In the genomic region with DNA sequence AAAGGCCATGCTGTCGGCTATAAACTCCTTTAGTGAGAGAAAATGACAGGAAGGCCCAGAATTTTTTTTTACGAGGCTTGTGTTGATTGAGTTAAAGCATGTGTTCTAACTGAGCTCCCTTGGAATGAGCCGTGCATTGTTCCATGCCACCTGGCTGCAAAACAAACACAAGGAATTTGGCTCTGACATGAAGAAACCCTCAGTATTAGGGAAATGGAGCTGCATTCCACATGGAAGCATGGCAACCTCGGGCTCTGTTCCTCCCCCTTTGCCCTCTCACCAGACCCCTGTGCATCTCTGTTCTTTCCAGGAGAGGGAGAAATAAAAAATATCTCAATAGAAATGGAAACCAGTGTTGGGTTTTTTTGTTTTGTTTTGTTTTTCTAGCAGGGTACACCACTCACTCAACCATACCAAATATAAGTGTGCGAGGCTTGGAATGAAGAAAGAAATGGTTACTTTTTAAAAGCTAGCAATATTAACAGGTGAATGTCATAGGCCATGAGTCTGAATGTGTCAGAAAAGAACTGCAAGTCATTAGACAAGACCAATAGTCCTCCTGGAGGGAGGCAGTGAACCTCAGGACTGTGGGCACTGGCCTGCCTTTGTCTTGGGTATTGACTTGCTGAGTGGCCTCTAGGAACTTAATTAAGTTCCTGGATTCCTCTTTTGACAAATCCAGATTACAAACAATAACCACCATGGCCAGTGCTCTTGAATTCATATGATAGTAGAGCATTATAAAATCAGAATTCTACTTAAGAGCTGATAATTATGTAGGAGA, we compare ENCODE assay signal across 16 cellular contexts.
DNase-seq lines count a peak whose midpoint lies in the region; ATAC-seq and TF ChIP-seq lines count a peak whose summit lies in the region.
"Had no signal": no experiment of that assay in that cellular context is flagged by ENCODE, and none has a peak within 500 bp of the region (broad histone marks: within the 10 kb centered on the region; RNA-seq: fewer than 3 reads in every experiment).

No MANE protein-coding gene starts in this region.

- WGBS in ectodermal cell, 2 experiments, result 31 to 55% methylated on average over 4 to 5 of the region's 5 CpGs

- POLR2A ChIA-PET in PC-9 (lab: Charles Lee; ENCODE audit: unreplicated experiment), result no interaction called here

- H3K9me2 ChIP-seq in PC-9 (ENCODE audit: insufficient read depth), result no peaks in the 10 kb centered on the region

- H3K27ac ChIP-seq in HUES48 (ENCODE audit: low read depth, low read length) (peak overlapping the region; percentile 61), ectodermal cell (ENCODE audit: insufficient read depth, low read depth, low read length, poor library complexity, severe bottlenecking) (peak overlapping the region; percentile 58), PC-9 (no peak overlapping the region)
- H3K27ac ChIP-seq: C4-2B, right lobe of liver had no signal

- no peaks in the 10 kb centered on the region for H3K27me3 Mint-ChIP-seq in neural crest cell (ENCODE audit: low read depth)
- no peaks in the 10 kb centered on the region for H3K27me3 Mint-ChIP-seq in activated T-helper 2 cell treated with anti-CD3 and anti-CD28 coated beads, Interferon-gamma antibody, Interleukin-2, Interleukin-4, amounts not matched to agents 10 μg/mL and 5 μg/mL and 100 μg/mL, durations not matched to agents 14 hours and 24 hours and 36 hours (ENCODE audit: low read depth)

- H2AFZ ChIP-seq in PC-9, result no peak overlapping the region

- intact Hi-C loops in activated T-helper 2 cell treated with anti-CD3 and anti-CD28 coated beads, Interferon-gamma antibody, Interleukin-2, Interleukin-4, amounts not matched to agents 10 μg/mL and 5 μg/mL and 100 μg/mL, durations not matched to agents 14 hours and 24 hours and 36 hours (cut with micrococcal nuclease), result no loop called here
- intact Hi-C loops in PC-9 (cut with micrococcal nuclease; ENCODE audit: unreplicated experiment), result no loop called here

- H3K27me3 ChIP-seq in HUES48 (ENCODE audit: control insufficient read depth, insufficient read depth, low read length) (no peaks in the 10 kb centered on the region), ectodermal cell (ENCODE audit: control insufficient read depth, insufficient read depth, low read length, poor library complexity, severe bottlenecking) (no peaks in the 10 kb centered on the region), PC-9 (ENCODE audit: insufficient read depth, low read depth) (no peaks in the 10 kb centered on the region)
- H3K27me3 ChIP-seq: right lobe of liver had no signal

- H3K4me3 ChIP-seq in HUES48 (ENCODE audit: low read depth, low read length) (no peak overlapping the region), ectodermal cell (ENCODE audit: insufficient read depth, low read depth, low read length) (no peak overlapping the region), PC-9 (no peak overlapping the region)
- H3K4me3 ChIP-seq: right lobe of liver had no signal

- H3F3A ChIP-seq in PC-9 (ENCODE audit: insufficient read depth, low read depth), result no peaks in the 10 kb centered on the region

- H3K9ac ChIP-seq in HUES48 (ENCODE audit: low read depth, low read length), result no peak overlapping the region

- TF ChIP-seq CTCF in neural crest cell (conservative IDR thresholded peaks at IDR 0.05) (no peak), PC-9 (conservative IDR thresholded peaks at IDR 0.05) (no peak)

- H3K4me1 ChIP-seq in HUES48 (ENCODE audit: control insufficient read depth, insufficient read depth, low read length) (peaks cover 26% of the 10 kb centered on the region), ectodermal cell (ENCODE audit: control insufficient read depth, insufficient read depth, low read length) (peaks cover 7% of the 10 kb centered on the region), PC-9 (replicated peaks; ENCODE audit: insufficient read depth) (no peaks in the 10 kb centered on the region)
- H3K4me1 ChIP-seq: right lobe of liver had no signal

- peaks cover 31% of the 10 kb centered on the region for H3K4me1 Mint-ChIP-seq in neural crest cell
- H3K4me1 Mint-ChIP-seq in activated T-helper 2 cell treated with anti-CD3 and anti-CD28 coated beads, Interferon-gamma antibody, Interleukin-2, Interleukin-4, amounts not matched to agents 10 μg/mL and 5 μg/mL and 100 μg/mL, durations not matched to agents 14 hours and 24 hours and 36 hours (ENCODE audit: low read depth), result no peaks in the 10 kb centered on the region

- H3K36me3 Mint-ChIP-seq in neural crest cell (ENCODE audit: low read depth), result peaks cover 3% of the 10 kb centered on the region
- no peaks in the 10 kb centered on the region for H3K36me3 Mint-ChIP-seq in activated T-helper 2 cell treated with anti-CD3 and anti-CD28 coated beads, Interferon-gamma antibody, Interleukin-2, Interleukin-4, amounts not matched to agents 10 μg/mL and 5 μg/mL and 100 μg/mL, durations not matched to agents 14 hours and 24 hours and 36 hours (ENCODE audit: low read depth)
- H3K36me3 Mint-ChIP-seq: stimulated activated memory B cell treated with anti-CD40 and anti-IgM and Interleukin-4, amounts not matched to agents 10 μg/mL and 1 μg/mL and 100 μg/mL, for 72 hours had no signal

- DNase-seq in GM04504 (ENCODE audit: low read depth), result peak; percentile 46
- peak; percentile 17 for DNase-seq in neural crest cell (ENCODE audit: low read depth, low spot score)
- DNase-seq in activated T-helper 2 cell treated with anti-CD3 and anti-CD28 coated beads, Interferon-gamma antibody, Interleukin-2, Interleukin-4, amounts not matched to agents 10 μg/mL and 5 μg/mL and 100 μg/mL, durations not matched to agents 14 hours and 24 hours and 36 hours (ENCODE audit: low spot score), result no peak
- DNase-seq in PC-9, result no peak
- DNase-seq: amygdala; IMR-90; NK-92 treated with Interleukin-12 subunit alpha and Interleukin-12 subunit beta, amount 100 ng/mL, for 24 hours; right lobe of liver; stimulated activated CD4-positive, alpha-beta T cell treated with anti-CD3 and anti-CD28 coated beads, Interleukin-4, amount 100 ng/mL, for 4 hours; T1000 had no signal

- H3K9me3 Mint-ChIP-seq in neural crest cell, result peaks cover 4% of the 10 kb centered on the region
- H3K9me3 Mint-ChIP-seq in activated T-helper 2 cell treated with anti-CD3 and anti-CD28 coated beads, Interferon-gamma antibody, Interleukin-2, Interleukin-4, amounts not matched to agents 10 μg/mL and 5 μg/mL and 100 μg/mL, durations not matched to agents 14 hours and 24 hours and 36 hours, result peaks cover 18% of the 10 kb centered on the region
- H3K9me3 Mint-ChIP-seq: activated T-helper 1 cell treated with anti-CD3 and anti-CD28 coated beads, Interleukin-12 subunit alpha, Interleukin-12 subunit beta, Interleukin-2, Interleukin-4 antibody, amounts not matched to agents 30 ng/mL and 10 ng/mL and 1 ng/mL, durations not matched to agents 14 hours and 24 hours and 36 hours; stimulated activated memory B cell treated with anti-CD40 and anti-IgM and Interleukin-4, amounts not matched to agents 10 μg/mL and 1 μg/mL and 100 μg/mL, for 72 hours had no signal

- H3K79me2 ChIP-seq in PC-9 (ENCODE audit: low read depth), result no peaks in the 10 kb centered on the region

- H3K36me3 ChIP-seq in HUES48 (ENCODE audit: control insufficient read depth, insufficient read depth, low read length) (no peaks in the 10 kb centered on the region), ectodermal cell (ENCODE audit: control insufficient read depth, insufficient read depth, low read length) (no peaks in the 10 kb centered on the region), PC-9 (ENCODE audit: low read depth) (no peaks in the 10 kb centered on the region)
- H3K36me3 ChIP-seq: right lobe of liver had no signal

- CTCF ChIA-PET in PC-9 (lab: Charles Lee), result no interaction called here

- peak overlapping the region; percentile 94 for H3K27ac Mint-ChIP-seq in neural crest cell (ENCODE audit: unreplicated experiment)
- no peak overlapping the region for H3K27ac Mint-ChIP-seq in activated T-helper 2 cell treated with anti-CD3 and anti-CD28 coated beads, Interferon-gamma antibody, Interleukin-2, Interleukin-4, amounts not matched to agents 10 μg/mL and 5 μg/mL and 100 μg/mL, durations not matched to agents 14 hours and 24 hours and 36 hours
- H3K27ac Mint-ChIP-seq: activated T-helper 1 cell treated with anti-CD3 and anti-CD28 coated beads, Interleukin-12 subunit alpha, Interleukin-12 subunit beta, Interleukin-2, Interleukin-4 antibody, amounts not matched to agents 30 ng/mL and 10 ng/mL and 1 ng/mL, durations not matched to agents 14 hours and 24 hours and 36 hours; stimulated activated memory B cell treated with anti-CD40 and anti-IgM and Interleukin-4, amounts not matched to agents 10 μg/mL and 1 μg/mL and 100 μg/mL, for 72 hours had no signal

- H4K20me1 ChIP-seq in PC-9 (ENCODE audit: insufficient read depth), result no peaks in the 10 kb centered on the region

- H3K9me3 ChIP-seq in HUES48 (ENCODE audit: control insufficient read depth, insufficient read depth, low read length) (0 out of 2 replicates have a peak, but pooled peaks cover 5% of the 10 kb centered on the region), ectodermal cell (ENCODE audit: control insufficient read depth, low read length) (no peaks in the 10 kb centered on the region), PC-9 (ENCODE audit: insufficient read depth, low read depth) (no peaks in the 10 kb centered on the region)
- H3K9me3 ChIP-seq: right lobe of liver had no signal

- H3K4me2 ChIP-seq in PC-9, result no peak overlapping the region

- no peak for ATAC-seq in GM18873 (IDR thresholded peaks at IDR 0.05; ENCODE audit: low FRiP score, unreplicated experiment)
- ATAC-seq: right lobe of liver; stimulated activated memory B cell treated with anti-CD40 and anti-IgM and Interleukin-4, amounts not matched to agents 10 μg/mL and 1 μg/mL and 100 μg/mL, for 72 hours had no signal

- no TSS peak for BruUV-seq in PC-9 (replicated peaks; lab: Mats Ljungman, UMichigan)

- H3K4me3 Mint-ChIP-seq in neural crest cell, result peak overlapping the region; percentile 64
- no peak overlapping the region for H3K4me3 Mint-ChIP-seq in activated T-helper 2 cell treated with anti-CD3 and anti-CD28 coated beads, Interferon-gamma antibody, Interleukin-2, Interleukin-4, amounts not matched to agents 10 μg/mL and 5 μg/mL and 100 μg/mL, durations not matched to agents 14 hours and 24 hours and 36 hours (ENCODE audit: low read depth)
- H3K4me3 Mint-ChIP-seq: activated T-helper 1 cell treated with anti-CD3 and anti-CD28 coated beads, Interleukin-12 subunit alpha, Interleukin-12 subunit beta, Interleukin-2, Interleukin-4 antibody, amounts not matched to agents 30 ng/mL and 10 ng/mL and 1 ng/mL, durations not matched to agents 14 hours and 24 hours and 36 hours; stimulated activated memory B cell treated with anti-CD40 and anti-IgM and Interleukin-4, amounts not matched to agents 10 μg/mL and 1 μg/mL and 100 μg/mL, for 72 hours had no signal

Comparison
In these comparisons a context has a peak if more than half of its experiments do, and no peak if none do; other contexts are left out.
1. DNase-seq: peak in GM04504 (single experiment) and neural crest cell (single experiment); none in activated T-helper 2 cell treated with anti-CD3 and anti-CD28 coated beads, Interferon-gamma antibody, Interleukin-2, Interleukin-4, amounts not matched to agents 10 μg/mL and 5 μg/mL and 100 μg/mL, durations not matched to agents 14 hours and 24 hours and 36 hours (single experiment) and PC-9 (0 of 2).